8 cellular contexts compared by ENCODE assay signal in the genomic region with DNA sequence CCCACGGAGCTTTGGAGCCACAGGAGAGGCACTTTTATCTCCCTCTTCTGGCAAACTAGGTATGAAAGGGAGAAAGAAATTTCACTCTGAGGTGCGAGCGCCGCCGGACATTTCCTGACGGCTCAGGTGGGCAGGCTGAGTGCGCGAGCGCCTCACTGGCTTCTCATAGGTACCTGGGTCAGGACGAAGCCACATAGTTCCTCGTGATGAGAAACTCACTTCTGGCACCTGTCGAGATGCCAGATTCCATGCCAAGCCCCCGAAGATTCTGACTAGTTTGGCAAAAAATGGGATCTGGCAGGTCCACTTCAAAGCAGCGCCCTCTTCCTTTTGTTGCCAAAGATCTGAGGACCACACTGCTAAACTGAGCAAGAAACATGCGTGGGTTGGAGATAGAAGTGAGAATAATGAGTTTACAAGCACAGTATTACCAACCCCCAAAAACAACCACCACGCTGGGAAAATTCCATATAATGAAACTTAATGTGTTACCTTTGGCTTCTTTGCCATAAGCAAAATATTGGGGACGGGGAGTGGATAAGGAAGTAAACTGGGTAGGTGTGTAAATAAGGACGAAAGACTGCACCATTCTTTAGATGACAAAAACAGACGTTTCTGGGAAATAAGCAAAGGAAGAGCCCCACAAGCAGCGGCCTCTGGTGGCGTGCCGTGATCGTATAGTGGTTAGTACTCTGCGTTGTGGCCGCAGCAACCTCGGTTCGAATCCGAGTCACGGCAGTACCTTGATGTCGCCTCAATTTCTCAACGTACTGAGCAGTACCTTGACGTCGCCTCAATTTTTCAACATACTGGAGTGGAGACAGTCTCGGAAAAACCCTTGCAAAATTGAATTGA.
DNase-seq lines count a peak whose midpoint lies in the region; ATAC-seq, FAIRE-seq and TF ChIP-seq lines count a peak whose summit lies in the region.

No MANE protein-coding gene starts in this region.

- no peaks in the 10 kb centered on the region for H3K36me3 ChIP-seq in ascending aorta
- no peaks in the 10 kb centered on the region for H3K36me3 ChIP-seq in skeletal muscle tissue (ENCODE audit: control insufficient read depth in 3 of 3, insufficient read depth in 3 of 3, low read length in 3 of 3)

- peak; percentile 65 for TF ChIP-seq CTCF in CD14-positive monocyte (IDR thresholded peaks at IDR 0.05)
- TF ChIP-seq CTCF in ascending aorta (IDR thresholded peaks at IDR 0.05), result peak; percentile 32 to 57 (median 46)

- intact Hi-C loops in CD14-positive monocyte (cut with micrococcal nuclease), result loop anchor here (1.0 to 10.0 kb wide), 2 partner anchors 30 to 737 kb away; a partner anchor contains a TSS
- intact Hi-C loops in ascending aorta (cut with DNase I), result loop anchor here (1.0 kb wide), 1 partner anchor 30 kb away; no protein-coding TSS in a partner anchor

- H3K27me3 ChIP-seq in ascending aorta (no peaks in the 10 kb centered on the region), skeletal muscle tissue (ENCODE audit: control insufficient read depth in 3 of 3, insufficient read depth in 3 of 3, low read length in 3 of 3) (peaks cover 0 to 8% (median 0%) of the 10 kb centered on the region in 3 donors)

- FAIRE-seq in HTR-8/SVneo (lab: Jason Lieb, UNC), result no peak

- H3K4me1 ChIP-seq in ascending aorta, result peaks cover 0 to 3% of the 10 kb centered on the region in 2 donors
- H3K4me1 ChIP-seq in skeletal muscle tissue (ENCODE audit: control insufficient read depth in 3 of 3, insufficient read depth in 3 of 3, low read length in 3 of 3), result peaks cover 6 to 11% (median 10%) of the 10 kb centered on the region in 3 donors

- H3K27me3 Mint-ChIP-seq in CD14-positive monocyte (ENCODE audit: low read depth in 3 of 3), result peaks cover 0 to 8% (median 7%) of the 10 kb centered on the region in 3 donors
- H3K27me3 Mint-ChIP-seq in T-helper 2 cell treated with Interferon-gamma antibody and Interleukin-4, amounts not matched to agents 5 μg/mL and 100 μg/mL, for 36 hours (ENCODE audit: low read depth), result no peaks in the 10 kb centered on the region

- peak; percentile 67 for ATAC-seq in GM19463 (IDR thresholded peaks at IDR 0.05; ENCODE audit: unreplicated experiment)

- peak overlapping the region; percentile 48 to 51 (median 51) for H3K9ac ChIP-seq in skeletal muscle tissue (ENCODE audit: low read depth in 1 of 3, low read length in 3 of 3)

- no peaks in the 10 kb centered on the region for H3K9me3 ChIP-seq in ascending aorta
- no peaks in the 10 kb centered on the region for H3K9me3 ChIP-seq in skeletal muscle tissue (ENCODE audit: control insufficient read depth in 3 of 3, low read length in 3 of 3)

- no peaks in the 10 kb centered on the region for H3K9me3 Mint-ChIP-seq in CD14-positive monocyte
- H3K9me3 Mint-ChIP-seq in T-helper 2 cell treated with Interferon-gamma antibody and Interleukin-4, amounts not matched to agents 5 μg/mL and 100 μg/mL, for 36 hours, result no peaks in the 10 kb centered on the region

- H3K4me1 Mint-ChIP-seq in CD14-positive monocyte, result peaks cover 23% of the 10 kb centered on the region
- H3K4me1 Mint-ChIP-seq in T-helper 2 cell treated with Interferon-gamma antibody and Interleukin-4, amounts not matched to agents 5 μg/mL and 100 μg/mL, for 36 hours (ENCODE audit: low read depth), result peaks cover 49% of the 10 kb centered on the region

- DNase-seq in CD14-positive monocyte (ENCODE audit: low spot score) (peak; percentile 74), M059J (ENCODE audit: low read depth) (peak; percentile 85), ascending aorta (ENCODE audit: low spot score in 2 of 2) (peak in 1 of 2 donors; percentile 83), HTR-8/SVneo (ENCODE audit: insufficient read length, low spot score) (no peak)
- peak; percentile 80 for DNase-seq in T-helper 2 cell treated with Interferon-gamma antibody and Interleukin-4, amounts not matched to agents 5 μg/mL and 100 μg/mL, for 36 hours (ENCODE audit: low spot score)

- peak overlapping the region; percentile 78 to 91 for H3K4me3 Mint-ChIP-seq in CD14-positive monocyte
- peak overlapping the region; percentile 65 for H3K4me3 Mint-ChIP-seq in T-helper 2 cell treated with Interferon-gamma antibody and Interleukin-4, amounts not matched to agents 5 μg/mL and 100 μg/mL, for 36 hours

- H3K36me3 Mint-ChIP-seq in CD14-positive monocyte, result no peaks in the 10 kb centered on the region
- no peaks in the 10 kb centered on the region for H3K36me3 Mint-ChIP-seq in T-helper 2 cell treated with Interferon-gamma antibody and Interleukin-4, amounts not matched to agents 5 μg/mL and 100 μg/mL, for 36 hours (ENCODE audit: low read depth)

- H3K4me3 ChIP-seq in ascending aorta (peak overlapping the region; percentile 58 to 69), iPS-11a (ENCODE audit: low read depth, low read length) (peak overlapping the region; percentile 58), skeletal muscle tissue (ENCODE audit: low read length in 3 of 3) (peak overlapping the region; percentile 49 to 70 (median 61))

- H3K27ac Mint-ChIP-seq in CD14-positive monocyte, result peak overlapping the region in 1 of 7 donors; percentile 73
- H3K27ac Mint-ChIP-seq in T-helper 2 cell treated with Interferon-gamma antibody and Interleukin-4, amounts not matched to agents 5 μg/mL and 100 μg/mL, for 36 hours, result peak overlapping the region; percentile 76

- H3K27ac ChIP-seq in ascending aorta (peak overlapping the region in 1 of 2 donors; percentile 11), skeletal muscle tissue (ENCODE audit: low read depth, low read length) (no peak overlapping the region)
